ENCODE assay signal across 14 cellular contexts in the genomic region with DNA sequence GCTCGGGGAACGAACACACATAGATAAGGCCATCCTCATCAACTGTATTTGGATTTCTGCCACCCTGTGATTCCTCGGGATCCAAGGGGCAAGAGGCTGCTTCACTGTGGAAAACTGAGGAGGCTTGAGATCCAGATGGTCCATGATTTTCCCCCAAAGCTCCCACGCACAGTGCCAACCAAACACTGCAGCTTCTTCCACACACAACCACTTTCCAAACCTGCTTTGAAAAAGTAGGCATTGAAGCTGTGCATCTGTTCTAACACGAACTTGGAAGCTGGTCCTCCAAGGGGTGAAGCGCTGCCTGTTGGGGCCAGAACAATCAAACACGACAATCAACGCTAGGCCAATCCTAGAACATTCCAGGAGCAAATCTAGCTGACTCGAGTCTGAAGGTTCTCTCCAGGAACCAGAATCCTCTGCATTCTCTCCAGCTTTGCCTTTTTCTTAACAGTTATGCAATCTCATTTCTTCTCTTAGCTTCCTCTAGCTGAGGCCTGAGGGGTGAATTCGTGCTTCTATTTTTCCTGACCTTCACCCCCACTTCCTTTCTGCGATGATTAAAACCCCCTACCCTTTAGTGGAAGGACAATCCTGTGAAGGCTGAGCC.
DNase-seq lines count a peak whose midpoint lies in the region; ATAC-seq and TF ChIP-seq lines count a peak whose summit lies in the region.
"Had no signal": no experiment of that assay in that cellular context is flagged by ENCODE, and none has a peak within 500 bp of the region (broad histone marks: within the 10 kb centered on the region; RNA-seq: fewer than 3 reads in every experiment).

No MANE protein-coding gene starts in this region.

- H3K9ac ChIP-seq in mucosa of rectum (ENCODE audit: low read depth in 1 of 2, low read length in 2 of 2): no peak overlapping the region
- H3K9ac ChIP-seq: GM23248 had no signal

- peaks cover 0 to 62% (median 0%) of the 10 kb centered on the region in 3 donors for H3K36me3 ChIP-seq in esophagus squamous epithelium
- H3K36me3 ChIP-seq in mucosa of rectum (ENCODE audit: control insufficient read depth in 2 of 2, insufficient read depth in 2 of 2, low read length in 2 of 2): peaks cover 45 to 63% of the 10 kb centered on the region in 2 donors
- H3K36me3 ChIP-seq in GM23338 (ENCODE audit: insufficient read depth): no peaks in the 10 kb centered on the region

- H3K27ac ChIP-seq in esophagus squamous epithelium (peak overlapping the region in 3 of 4 donors; percentile 3 to 74 (median 73)), mucosa of rectum (ENCODE audit: low read depth in 2 of 2, low read length in 2 of 2) (peak overlapping the region; percentile 43 to 72), GM23338 (ENCODE audit: low read depth) (no peak overlapping the region)
- H3K27ac ChIP-seq: GM23248 had no signal

- no peak overlapping the region for H3K27ac Mint-ChIP-seq in activated CD4-positive, alpha-beta memory T cell treated with anti-CD3 and anti-CD28 coated beads, Interleukin-2, amount 10 ng/mL, durations not matched to agents 7 days and 5 days
- no peak overlapping the region for H3K27ac Mint-ChIP-seq in activated CD4-positive, alpha-beta memory T cell treated with anti-CD3 and anti-CD28 coated beads for 36 hours
- H3K27ac Mint-ChIP-seq in GM23338: no peak overlapping the region

- no peaks in the 10 kb centered on the region for H3K4me1 Mint-ChIP-seq in activated CD4-positive, alpha-beta memory T cell treated with anti-CD3 and anti-CD28 coated beads, Interleukin-2, amount 10 ng/mL, durations not matched to agents 7 days and 5 days
- H3K4me1 Mint-ChIP-seq in activated CD4-positive, alpha-beta memory T cell treated with anti-CD3 and anti-CD28 coated beads for 36 hours (ENCODE audit: low read depth): no peaks in the 10 kb centered on the region
- H3K4me1 Mint-ChIP-seq in GM23338: peaks cover 24% of the 10 kb centered on the region

- H3K27me3 Mint-ChIP-seq in activated CD4-positive, alpha-beta memory T cell treated with anti-CD3 and anti-CD28 coated beads, Interleukin-2, amount 10 ng/mL, durations not matched to agents 7 days and 5 days: peaks cover 9% of the 10 kb centered on the region
- peaks cover 4% of the 10 kb centered on the region for H3K27me3 Mint-ChIP-seq in activated CD4-positive, alpha-beta memory T cell treated with anti-CD3 and anti-CD28 coated beads for 36 hours
- H3K27me3 Mint-ChIP-seq in GM23338 (ENCODE audit: insufficient read depth, low read depth, poor library complexity): peaks cover 2% of the 10 kb centered on the region

- DNase-seq in activated CD4-positive, alpha-beta memory T cell treated with anti-CD3 and anti-CD28 coated beads, Interleukin-2, amount 10 ng/mL, durations not matched to agents 7 days and 5 days: peak; percentile 7
- DNase-seq in activated CD4-positive, alpha-beta memory T cell treated with anti-CD3 and anti-CD28 coated beads for 36 hours: no peak
- DNase-seq in esophagus squamous epithelium (lab: John Stamatoyannopoulos, UW): no peak
- peak; percentile 38 for DNase-seq in ureter (ENCODE audit: low spot score)
- DNase-seq in GM23338 (ENCODE audit: low spot score): no peak
- no peak for DNase-seq in AG20443 (ENCODE audit: low spot score)
- DNase-seq in DMS79 (lab: John Stamatoyannopoulos, UW): no peak
- DNase-seq: 8988T, NCI-H1105 treated with DMSO at 0.1 percent for 48 hours, NCI-H69, SIG-M5 had no signal

- H2AFZ ChIP-seq in GM23338: no peak overlapping the region
- H2AFZ ChIP-seq: GM23248 had no signal

- no peak overlapping the region for H3K4me2 ChIP-seq in GM23338

- H3K36me3 Mint-ChIP-seq in activated CD4-positive, alpha-beta memory T cell treated with anti-CD3 and anti-CD28 coated beads, Interleukin-2, amount 10 ng/mL, durations not matched to agents 7 days and 5 days (ENCODE audit: low read depth): no peaks in the 10 kb centered on the region
- H3K36me3 Mint-ChIP-seq in activated CD4-positive, alpha-beta memory T cell treated with anti-CD3 and anti-CD28 coated beads for 36 hours: no peaks in the 10 kb centered on the region
- H3K36me3 Mint-ChIP-seq in GM23338 (ENCODE audit: low read depth): no peaks in the 10 kb centered on the region; the same call in 2 of the 3 replicates

- H3K9me3 ChIP-seq in esophagus squamous epithelium (no peaks in the 10 kb centered on the region), mucosa of rectum (ENCODE audit: control insufficient read depth in 2 of 2, low read length in 2 of 2) (no peaks in the 10 kb centered on the region)

- no peaks in the 10 kb centered on the region for H3K79me2 ChIP-seq in GM23338 (replicated peaks; ENCODE audit: insufficient read depth)

- no peaks in the 10 kb centered on the region for H4K20me1 ChIP-seq in GM23338 (replicated peaks; ENCODE audit: insufficient read depth)

- H3K9me3 Mint-ChIP-seq in activated CD4-positive, alpha-beta memory T cell treated with anti-CD3 and anti-CD28 coated beads, Interleukin-2, amount 10 ng/mL, durations not matched to agents 7 days and 5 days: no peaks in the 10 kb centered on the region
- no peaks in the 10 kb centered on the region for H3K9me3 Mint-ChIP-seq in activated CD4-positive, alpha-beta memory T cell treated with anti-CD3 and anti-CD28 coated beads for 36 hours
- no peaks in the 10 kb centered on the region for H3K9me3 Mint-ChIP-seq in GM23338

- H3K9me2 ChIP-seq in GM23338 (ENCODE audit: insufficient read depth): no peaks in the 10 kb centered on the region

- no peaks in the 10 kb centered on the region for H3F3A ChIP-seq in GM23338 (replicated peaks; ENCODE audit: low read depth)

- no peak for TF ChIP-seq CTCF in esophagus squamous epithelium (IDR thresholded peaks at IDR 0.05)
- TF ChIP-seq CTCF in GM23338 (conservative IDR thresholded peaks at IDR 0.05; ENCODE audit: low read depth in 2 of 2): no peak

- no peak for ATAC-seq in GM23338
- ATAC-seq: activated CD4-positive, CD25-positive, alpha-beta regulatory T cell treated with anti-CD3 and anti-CD28 coated beads, Interleukin-2, amount 50 U/mL, for 24 hours had no signal

- CTCF ChIA-PET in activated CD4-positive, alpha-beta memory T cell treated with anti-CD3 and anti-CD28 coated beads, Interleukin-2, amount 10 ng/mL, durations not matched to agents 7 days and 5 days (lab: Charles Lee): interaction anchor here (0.6 to 6.6 kb wide), 3 partner anchors 12 to 235 kb away, joined by 3 to 66 read pairs (median 5); no protein-coding TSS in a partner anchor
- CTCF ChIA-PET in activated CD4-positive, alpha-beta memory T cell treated with anti-CD3 and anti-CD28 coated beads for 36 hours (lab: Charles Lee): interaction anchor here (0.5 to 1.4 kb wide), 4 partner anchors 9 to 235 kb away, joined by 3 to 9 read pairs (median 4); no protein-coding TSS in a partner anchor

- 68 to 70% methylated on average over 10 to 11 of the region's 11 CpGs for WGBS in esophagus squamous epithelium, 2 donors

- POLR2A ChIA-PET in activated CD4-positive, alpha-beta memory T cell treated with anti-CD3 and anti-CD28 coated beads, Interleukin-2, amount 10 ng/mL, durations not matched to agents 7 days and 5 days (lab: Charles Lee): no interaction called here
- POLR2A ChIA-PET in activated CD4-positive, alpha-beta memory T cell treated with anti-CD3 and anti-CD28 coated beads for 36 hours (lab: Charles Lee): no interaction called here

- H3K4me3 Mint-ChIP-seq in activated CD4-positive, alpha-beta memory T cell treated with anti-CD3 and anti-CD28 coated beads, Interleukin-2, amount 10 ng/mL, durations not matched to agents 7 days and 5 days: no peak overlapping the region
- H3K4me3 Mint-ChIP-seq in activated CD4-positive, alpha-beta memory T cell treated with anti-CD3 and anti-CD28 coated beads for 36 hours: no peak overlapping the region
- H3K4me3 Mint-ChIP-seq in GM23338: no peak overlapping the region

- intact Hi-C loops in activated CD4-positive, alpha-beta memory T cell treated with anti-CD3 and anti-CD28 coated beads for 36 hours (cut with micrococcal nuclease): no loop called here
- intact Hi-C loops in esophagus squamous epithelium (cut with DNase I): no loop called here

- H3K4me3 ChIP-seq in esophagus squamous epithelium: no peak overlapping the region
- H3K4me3 ChIP-seq in mucosa of rectum (ENCODE audit: low read length in 2 of 2): no peak overlapping the region
- H3K4me3 ChIP-seq in GM23338: no peak overlapping the region
- H3K4me3 ChIP-seq: GM23248 had no signal

- H3K4me1 ChIP-seq in esophagus squamous epithelium (peaks cover 0 to 22% (median 0%) of the 10 kb centered on the region in 3 donors), mucosa of rectum (ENCODE audit: control insufficient read depth in 2 of 2, insufficient read depth in 2 of 2, low read length in 2 of 2) (peaks cover 0 to 2% of the 10 kb centered on the region in 2 donors), GM23338 (ENCODE audit: insufficient read depth) (peaks cover 9% of the 10 kb centered on the region)

- no peaks in the 10 kb centered on the region for H3K27me3 ChIP-seq in esophagus squamous epithelium
- no peaks in the 10 kb centered on the region for H3K27me3 ChIP-seq in mucosa of rectum (ENCODE audit: control insufficient read depth in 2 of 2, insufficient read depth in 2 of 2, low read length in 2 of 2)
- H3K27me3 ChIP-seq in GM23338 (ENCODE audit: insufficient read depth): no peaks in the 10 kb centered on the region

- TF ChIP-seq POLR2A in esophagus squamous epithelium (IDR thresholded peaks at IDR 0.05): no peak

TF ChIP-seq in GM23338, 12 proteins besides CTCF, POLR2A, EP300 and RAD21 (continues in another document):
- TF ChIP-seq JUNB (IDR thresholded peaks at IDR 0.05; ENCODE audit: unreplicated experiment): no peak

Comparison
In these comparisons a context has a peak if more than half of its experiments do, and no peak if none do; other contexts are left out.
1. DNase-seq: peak in activated CD4-positive, alpha-beta memory T cell treated with anti-CD3 and anti-CD28 coated beads, Interleukin-2, amount 10 ng/mL, durations not matched to agents 7 days and 5 days (single experiment) and ureter (single experiment); none in activated CD4-positive, alpha-beta memory T cell treated with anti-CD3 and anti-CD28 coated beads for 36 hours (single experiment), esophagus squamous epithelium (single experiment), GM23338 (single experiment), AG20443 (single experiment) and DMS79 (single experiment).